ENCODE assay signal across 24 cellular contexts in the genomic region with DNA sequence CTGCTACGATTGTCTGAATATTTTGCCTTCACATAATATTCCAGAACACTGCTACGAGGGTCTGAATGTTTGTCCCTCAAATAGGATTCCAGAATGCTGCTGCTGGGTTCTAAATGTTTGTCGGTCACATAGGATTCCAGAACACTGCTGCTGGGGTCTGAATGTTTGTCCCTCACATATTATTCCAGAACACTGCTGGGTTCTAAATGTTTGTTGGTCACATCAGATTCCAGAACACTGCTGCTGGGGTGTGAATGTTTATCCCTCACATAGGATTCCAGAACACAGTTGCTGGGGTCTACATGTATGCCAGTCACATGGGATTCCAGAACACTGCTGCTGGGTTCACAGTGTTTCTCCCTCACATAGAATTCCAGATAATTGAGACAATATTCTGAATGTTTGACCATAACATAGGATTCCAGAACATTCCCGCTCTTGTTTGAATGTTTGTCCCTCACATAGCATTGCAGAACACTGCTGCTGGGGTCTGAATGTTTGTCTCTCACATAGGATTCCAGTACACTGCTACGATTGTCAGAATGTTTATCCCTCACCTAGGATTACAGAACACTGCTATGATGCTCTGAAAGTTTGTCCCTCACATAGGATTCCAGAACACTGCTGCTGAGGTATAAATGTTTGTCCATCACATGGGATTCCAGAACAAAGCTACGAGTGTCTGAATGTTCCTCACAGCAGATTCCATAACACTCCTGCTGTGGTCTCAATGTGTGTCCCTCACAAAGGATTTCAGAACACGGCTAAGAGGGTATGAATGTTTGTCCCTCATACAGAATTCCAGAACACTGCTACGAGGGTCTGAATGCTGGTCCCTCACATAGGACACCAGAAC.
DNase-seq lines count a peak whose midpoint lies in the region; ATAC-seq, FAIRE-seq and TF ChIP-seq lines count a peak whose summit lies in the region.
"Had no signal": no experiment of that assay in that cellular context is flagged by ENCODE, and none has a peak within 500 bp of the region (broad histone marks: within the 10 kb centered on the region; RNA-seq: fewer than 3 reads in every experiment).

No MANE protein-coding gene starts in this region.

- no peaks in the 10 kb centered on the region for H3K4me1 Mint-ChIP-seq in mesothelial cell of epicardium
- H3K4me1 Mint-ChIP-seq: CD4-positive, alpha-beta memory T cell had no signal

- H4K20me1 ChIP-seq in HepG2 (ENCODE audit: insufficient read depth, low read length): no peaks in the 10 kb centered on the region

- H4K5ac ChIP-seq in mesendoderm (ENCODE audit: low read length): no peak overlapping the region

- CTCF ChIA-PET in HepG2 (lab: Yijun Ruan, JAX; ENCODE audit: low intra/inter-chr PET ratio, low total read pairs): no interaction called here

- H3K4me1 ChIP-seq in liver (ENCODE audit: control insufficient read depth in 4 of 4, insufficient read depth in 4 of 4, low read length in 3 of 4) (no peaks in the 10 kb centered on the region), HepG2 (ENCODE audit: insufficient read depth, low read length) (no peaks in the 10 kb centered on the region), esophagus muscularis mucosa (no peaks in the 10 kb centered on the region), mesendoderm (ENCODE audit: control insufficient read depth, low read depth, low read length) (no peaks in the 10 kb centered on the region), vagina (no peaks in the 10 kb centered on the region), gastrocnemius medialis (no peaks in the 10 kb centered on the region)
- H3K4me1 ChIP-seq: A549, HAP-1 had no signal

- H3K23ac ChIP-seq in mesendoderm (ENCODE audit: low read length): no peak overlapping the region

- H2BK5ac ChIP-seq in mesendoderm (ENCODE audit: low read length): no peak overlapping the region

- H3K4me2 ChIP-seq in HepG2 (ENCODE audit: low read depth, low read length): no peak overlapping the region
- no peak overlapping the region for H3K4me2 ChIP-seq in mesendoderm (ENCODE audit: low read length)
- H3K4me2 ChIP-seq: A549 had no signal

- H3K9me3 ChIP-seq in liver (ENCODE audit: control insufficient read depth in 4 of 4, low read length in 3 of 4) (peaks cover 30 to 88% (median 60%) of the 10 kb centered on the region in 4 donors), HepG2 (ENCODE audit: low read length) (peaks cover 6% of the 10 kb centered on the region; the same call in 1 of the 2 replicates), esophagus muscularis mucosa (peaks cover 5 to 87% (median 74%) of the 10 kb centered on the region in 4 donors), vagina (peaks cover 71% of the 10 kb centered on the region), gastrocnemius medialis (peaks cover 4 to 54% (median 29%) of the 10 kb centered on the region in 3 donors)
- H3K9me3 ChIP-seq: HAP-1 had no signal

- ATAC-seq in HepG2 (no peak), gastrocnemius medialis (no peak)
- ATAC-seq: A549 had no signal

- no peak overlapping the region for H4K8ac ChIP-seq in mesendoderm (ENCODE audit: low read depth, low read length)

- H2AFZ ChIP-seq in HepG2 (ENCODE audit: low read length): no peak overlapping the region

- TF ChIP-seq POLR2A in HepG2 (IDR thresholded peaks at IDR 0.05; ENCODE audit: insufficient read depth in 1 of 2, low read depth in 2 of 2, low read length in 2 of 2): no peak
- no peak for TF ChIP-seq POLR2A in esophagus muscularis mucosa (IDR thresholded peaks at IDR 0.05; ENCODE audit: low read depth)
- no peak for TF ChIP-seq POLR2A in vagina (IDR thresholded peaks at IDR 0.05)
- no peak for TF ChIP-seq POLR2A in gastrocnemius medialis (IDR thresholded peaks at IDR 0.05)

- no peak overlapping the region for H3K4ac ChIP-seq in mesendoderm (ENCODE audit: low read depth, low read length)

- TF ChIP-seq CTCF in liver (IDR thresholded peaks at IDR 0.05; ENCODE audit: low read depth, low read length, missing input control): no peak
- TF ChIP-seq CTCF in HepG2 (CRISPR knock-in tag; IDR thresholded peaks at IDR 0.05): no peak
- TF ChIP-seq CTCF in esophagus muscularis mucosa (IDR thresholded peaks at IDR 0.05): no peak
- no peak for TF ChIP-seq CTCF in vagina (IDR thresholded peaks at IDR 0.05)
- no peak for TF ChIP-seq CTCF in mesothelial cell of epicardium (IDR thresholded peaks at IDR 0.05; ENCODE audit: unreplicated experiment)
- no peak for TF ChIP-seq CTCF in gastrocnemius medialis (IDR thresholded peaks at IDR 0.05 in 4 of 5, conservative IDR thresholded peaks at IDR 0.05 in 1 of 5)

- H3K27me3 ChIP-seq in liver (ENCODE audit: control insufficient read depth in 4 of 4, insufficient read depth in 4 of 4, low read length in 3 of 4): no peaks in the 10 kb centered on the region
- H3K27me3 ChIP-seq in HepG2 (ENCODE audit: control insufficient read depth in 1 of 2, insufficient read depth in 2 of 2, low read length in 2 of 2): no peaks in the 10 kb centered on the region; a peak in 1 of 5 replicates
- H3K27me3 ChIP-seq in esophagus muscularis mucosa: no peaks in the 10 kb centered on the region
- H3K27me3 ChIP-seq in mesendoderm (ENCODE audit: insufficient read depth, low read length, poor library complexity): peaks cover 3% of the 10 kb centered on the region
- no peaks in the 10 kb centered on the region for H3K27me3 ChIP-seq in vagina
- no peaks in the 10 kb centered on the region for H3K27me3 ChIP-seq in gastrocnemius medialis

- 54% methylated on average over 8 of the region's 8 CpGs for WGBS in liver
- WGBS in HepG2 (ENCODE audit: low lambda C conversion rate): 11% methylated on average over 8 of the region's 8 CpGs
- 63% methylated on average over 8 of the region's 8 CpGs for WGBS in esophagus muscularis mucosa
- WGBS in mesendoderm (ENCODE audit: extremely low coverage, insufficient coverage, low lambda C conversion rate): no CpG with 5 or more reads among the region's 8 CpGs

- H2BK15ac ChIP-seq in mesendoderm (replicated peaks; ENCODE audit: low read depth): no peak overlapping the region

- no peak for TF ChIP-seq RAD21 in liver (IDR thresholded peaks at IDR 0.05)
- TF ChIP-seq RAD21 in HepG2 (CRISPR knock-in tag; IDR thresholded peaks at IDR 0.05): no peak

- H3K18ac ChIP-seq in mesendoderm (ENCODE audit: low read length): no peak overlapping the region

- no peak overlapping the region for H2AK5ac ChIP-seq in mesendoderm (ENCODE audit: low read length)

- no TSS peak for BruUV-seq in HepG2 (replicated peaks; lab: Mats Ljungman, UMichigan)

- TF ChIP-seq EP300 in HepG2 (IDR thresholded peaks at IDR 0.05; ENCODE audit: low read depth in 2 of 2, low read length in 2 of 2) (no peak), HepG2 (CRISPR knock-in tag; IDR thresholded peaks at IDR 0.05; ENCODE audit: borderline replicate concordance) (no peak), esophagus muscularis mucosa (IDR thresholded peaks at IDR 0.05) (no peak)

- intact Hi-C loops in HepG2 (cut with micrococcal nuclease; ENCODE audit: unreplicated experiment): no loop called here
- intact Hi-C loops in esophagus muscularis mucosa (cut with DNase I): no loop called here
- intact Hi-C loops in vagina (cut with DNase I): no loop called here
- intact Hi-C loops in gastrocnemius medialis (cut with DNase I; ENCODE audit: low total_unique reads): no loop called here

- FAIRE-seq in HepG2 (lab: Jason Lieb, UNC): no peak
- FAIRE-seq: A549, GM12891, GM18507, H54 had no signal

- H3K36me3 Mint-ChIP-seq in mesothelial cell of epicardium: peaks cover 3% of the 10 kb centered on the region

- H3K4me3 Mint-ChIP-seq in mesothelial cell of epicardium: no peak overlapping the region
- H3K4me3 Mint-ChIP-seq: CD4-positive, alpha-beta memory T cell; HFFc6 had no signal

- peak overlapping the region in 2 of 3 donors; percentile 15 to 44 for H3K4me3 ChIP-seq in liver (ENCODE audit: low read depth in 1 of 3, low read length in 3 of 3)
- H3K4me3 ChIP-seq in HepG2 (replicated peaks in 1 of 3; ENCODE audit: insufficient read depth in 1 of 3, low read depth in 2 of 3, low read length in 3 of 3): no peak overlapping the region
- H3K4me3 ChIP-seq in esophagus muscularis mucosa: no peak overlapping the region
- peak overlapping the region; percentile 3 for H3K4me3 ChIP-seq in mesendoderm (ENCODE audit: low read length)
- no peak overlapping the region for H3K4me3 ChIP-seq in vagina
- no peak overlapping the region for H3K4me3 ChIP-seq in gastrocnemius medialis
- H3K4me3 ChIP-seq: A549, HAP-1 had no signal

- in situ Hi-C loops in HepG2 (cut with HindIII; ENCODE audit: extremely low pct_ligation_motif_present, low pct_unique_long_range_greater_than_20kb): no loop called here
- in situ Hi-C loops in gastrocnemius medialis (cut with MboI; ENCODE audit: low sequenced_read_pairs in 4 of 4): no loop called here

- H3K27me3 Mint-ChIP-seq in mesothelial cell of epicardium (ENCODE audit: low read depth): no peaks in the 10 kb centered on the region
- H3K27me3 Mint-ChIP-seq: CD4-positive, alpha-beta memory T cell had no signal

- peaks cover 84% of the 10 kb centered on the region for H3K9me3 Mint-ChIP-seq in mesothelial cell of epicardium

- H3K79me2 ChIP-seq in HepG2 (ENCODE audit: insufficient read depth, low read length) (no peaks in the 10 kb centered on the region), mesendoderm (ENCODE audit: control insufficient read depth, insufficient read depth, low read length) (no peaks in the 10 kb centered on the region)

- H3K36me3 ChIP-seq in liver (ENCODE audit: control insufficient read depth in 4 of 4, insufficient read depth in 3 of 4, low read depth in 1 of 4, low read length in 3 of 4) (no peaks in the 10 kb centered on the region), HepG2 (replicated peaks in 1 of 2; ENCODE audit: control insufficient read depth in 1 of 2, insufficient read depth in 2 of 2, low read length in 2 of 2) (no peaks in the 10 kb centered on the region), esophagus muscularis mucosa (no peaks in the 10 kb centered on the region), mesendoderm (ENCODE audit: control insufficient read depth, insufficient read depth, low read length) (no peaks in the 10 kb centered on the region), vagina (peaks cover 0 to 5% of the 10 kb centered on the region in 2 donors), gastrocnemius medialis (no peaks in the 10 kb centered on the region)
- H3K36me3 ChIP-seq: HAP-1 had no signal

- POLR2A ChIA-PET in HepG2 (lab: Yijun Ruan, JAX): no interaction called here

- H2BK120ac ChIP-seq in mesendoderm (ENCODE audit: low read depth, low read length): no peak overlapping the region

- DNase-seq in HepG2 (ENCODE audit: low spot score) (no peak), esophagus muscularis mucosa (ENCODE audit: extremely low spot score) (peak; percentile 91), mesendoderm (no peak), vagina (ENCODE audit: extremely low spot score in 2 of 2) (peak; percentile 84 to 94), mesothelial cell of epicardium (ENCODE audit: low spot score in 2 of 2, unreplicated experiment in 2 of 2) (no peak), AG20443 (ENCODE audit: low spot score) (no peak), gastrocnemius medialis (no peak)
- DNase-seq: 8988T; ACHN; C1 segment of cervical spinal cord; Calu3; CD4-positive, alpha-beta memory T cell; COR-L47; DMS53; DMS79 treated with DMSO at 0.1 percent for 48 hours; GF-D8; GOT3; HFFc6 had no signal

- no peak overlapping the region for H3K27ac ChIP-seq in liver (ENCODE audit: low read depth in 1 of 2, low read length in 2 of 2)
- no peak overlapping the region for H3K27ac ChIP-seq in HepG2 (ENCODE audit: extremely low read length, insufficient read depth, low read length)
- no peak overlapping the region for H3K27ac ChIP-seq in esophagus muscularis mucosa (replicated peaks in 1 of 4)
- H3K27ac ChIP-seq in mesendoderm (ENCODE audit: low read depth, low read length): no peak overlapping the region
- H3K27ac ChIP-seq in vagina: no peak overlapping the region
- no peak overlapping the region for H3K27ac ChIP-seq in gastrocnemius medialis
- H3K27ac ChIP-seq: A549 had no signal

- no peak overlapping the region for H3K56ac ChIP-seq in mesendoderm (ENCODE audit: low read length)

- H3K9ac ChIP-seq in liver (ENCODE audit: low read depth in 1 of 2, low read length in 2 of 2): no peak overlapping the region
- no peak overlapping the region for H3K9ac ChIP-seq in HepG2 (ENCODE audit: insufficient read depth, low read depth, low read length)
- H3K9ac ChIP-seq in mesendoderm (ENCODE audit: low read length): no peak overlapping the region

- H3K27ac Mint-ChIP-seq in mesothelial cell of epicardium: no peak overlapping the region
- H3K27ac Mint-ChIP-seq: CD4-positive, alpha-beta memory T cell; HFFc6 had no signal

- H3K79me1 ChIP-seq in mesendoderm (ENCODE audit: low read length): no peaks in the 10 kb centered on the region

Comparison
In these comparisons a context has a peak if more than half of its experiments do, and no peak if none do; other contexts are left out.
1. H3K4me3 ChIP-seq: peak in liver (2 of 3) and mesendoderm (single experiment); none in HepG2 (0 of 3), esophagus muscularis mucosa (0 of 4), vagina (0 of 2) and gastrocnemius medialis (0 of 4).
2. DNase-seq: peak in esophagus muscularis mucosa (single experiment) and vagina (2 of 2); none in HepG2 (single experiment), mesendoderm (single experiment), mesothelial cell of epicardium (0 of 2), AG20443 (single experiment) and gastrocnemius medialis (0 of 2).